ENCODE assay signal across 7 cellular contexts in genomic region chr15:55286442-55287189, GRCh38. TPM values are rescaled to one million over a fixed set of nuclear protein-coding genes. Genes with fewer than 3 reads are reported as not detected.
DNase-seq lines count a peak whose midpoint lies in the region; ATAC-seq and TF ChIP-seq lines count a peak whose summit lies in the region.
"Not testable (repeated sequence)": the region's sequence is repeated elsewhere in the genome, so short reads cannot be mapped to it uniquely, and the experiment has no call there.

No MANE protein-coding gene starts in this region.

- not testable (repeated sequence) for H3K4me3 ChIP-seq in HEK293 (ENCODE audit: low read depth, low read length)

- intact Hi-C loops in MCF 10A (cut with micrococcal nuclease) = not testable (repeated sequence)

- not testable (repeated sequence) for DNase-seq in T-helper 2 cell treated with Interferon-gamma antibody and Interleukin-4, amounts not matched to agents 5 μg/mL and 100 μg/mL, for 36 hours (ENCODE audit: low spot score); activated CD8-positive, alpha-beta T cell treated with anti-CD3 and anti-CD28 coated beads, Interleukin-2, amount 10 ng/mL, durations not matched to agents 7 days and 5 days; activated naive CD4-positive, alpha-beta T cell treated with anti-CD3 and anti-CD28 coated beads, Interleukin-2, amount 10 ng/mL, durations not matched to agents 7 days and 5 days; MCF 10A (ENCODE audit: unreplicated experiment); naive B cell

- H3K27me3 Mint-ChIP-seq in T-helper 2 cell treated with Interferon-gamma antibody and Interleukin-4, amounts not matched to agents 5 μg/mL and 100 μg/mL, for 36 hours (ENCODE audit: low read depth); activated CD8-positive, alpha-beta T cell treated with anti-CD3 and anti-CD28 coated beads, Interleukin-2, amount 10 ng/mL, durations not matched to agents 7 days and 5 days (ENCODE audit: low read depth); activated naive CD4-positive, alpha-beta T cell treated with anti-CD3 and anti-CD28 coated beads, Interleukin-2, amount 10 ng/mL, durations not matched to agents 7 days and 5 days; MCF 10A (ENCODE audit: insufficient read depth, unreplicated experiment); naive B cell; stimulated activated naive CD8-positive, alpha-beta T cell treated with anti-CD3 and anti-CD28 coated beads, Interleukin-15, Interleukin-2, amounts not matched to agents 100 ng/mL and 50 ng/mL, for 24 hours: not testable (repeated sequence)

- ATAC-seq in activated CD8-positive, alpha-beta T cell treated with anti-CD3 and anti-CD28 coated beads, Interleukin-2, amount 10 ng/mL, durations not matched to agents 7 days and 5 days; naive B cell (ENCODE audit: low read depth in 2 of 2): not testable (repeated sequence)

- H3K27ac ChIP-seq in HEK293 (ENCODE audit: extremely low read depth, low read depth, low read length) = not testable (repeated sequence)

- not testable (repeated sequence) for H3K9me3 Mint-ChIP-seq in T-helper 2 cell treated with Interferon-gamma antibody and Interleukin-4, amounts not matched to agents 5 μg/mL and 100 μg/mL, for 36 hours; activated CD8-positive, alpha-beta T cell treated with anti-CD3 and anti-CD28 coated beads, Interleukin-2, amount 10 ng/mL, durations not matched to agents 7 days and 5 days (ENCODE audit: insufficient read depth); activated naive CD4-positive, alpha-beta T cell treated with anti-CD3 and anti-CD28 coated beads, Interleukin-2, amount 10 ng/mL, durations not matched to agents 7 days and 5 days; MCF 10A (ENCODE audit: unreplicated experiment); naive B cell; stimulated activated naive CD8-positive, alpha-beta T cell treated with anti-CD3 and anti-CD28 coated beads, Interleukin-15, Interleukin-2, amounts not matched to agents 100 ng/mL and 50 ng/mL, for 24 hours

- not testable (repeated sequence) for H3K36me3 ChIP-seq in HEK293 (ENCODE audit: control insufficient read depth in 2 of 2, insufficient read depth in 1 of 2, low read length in 2 of 2)

- peak overlapping the region; percentile 19 for H3K27ac Mint-ChIP-seq in T-helper 2 cell treated with Interferon-gamma antibody and Interleukin-4, amounts not matched to agents 5 μg/mL and 100 μg/mL, for 36 hours
- peak overlapping the region; percentile 39 for H3K27ac Mint-ChIP-seq in activated CD8-positive, alpha-beta T cell treated with anti-CD3 and anti-CD28 coated beads, Interleukin-2, amount 10 ng/mL, durations not matched to agents 7 days and 5 days
- H3K27ac Mint-ChIP-seq in activated naive CD4-positive, alpha-beta T cell treated with anti-CD3 and anti-CD28 coated beads, Interleukin-2, amount 10 ng/mL, durations not matched to agents 7 days and 5 days = not testable (repeated sequence)
- H3K27ac Mint-ChIP-seq in MCF 10A (ENCODE audit: low read depth, unreplicated experiment) (peak overlapping the region; percentile 83), naive B cell (peak overlapping the region in 5 of 6 donors; percentile 24 to 94 (median 82))
- peak overlapping the region; percentile 63 for H3K27ac Mint-ChIP-seq in stimulated activated naive CD8-positive, alpha-beta T cell treated with anti-CD3 and anti-CD28 coated beads, Interleukin-15, Interleukin-2, amounts not matched to agents 100 ng/mL and 50 ng/mL, for 24 hours

- not testable (repeated sequence) for H3K4me1 ChIP-seq in HEK293 (ENCODE audit: control insufficient read depth, insufficient read depth, low read length)

- TF ChIP-seq CTCF in HEK293 (tag by site-specific recombination; IDR thresholded peaks at IDR 0.05); MCF 10A (IDR thresholded peaks at IDR 0.05; ENCODE audit: unreplicated experiment): not testable (repeated sequence)

- H3K4me1 Mint-ChIP-seq in T-helper 2 cell treated with Interferon-gamma antibody and Interleukin-4, amounts not matched to agents 5 μg/mL and 100 μg/mL, for 36 hours (ENCODE audit: low read depth) = peaks cover 54% of the 10 kb centered on the region
- peaks cover 72% of the 10 kb centered on the region for H3K4me1 Mint-ChIP-seq in activated CD8-positive, alpha-beta T cell treated with anti-CD3 and anti-CD28 coated beads, Interleukin-2, amount 10 ng/mL, durations not matched to agents 7 days and 5 days (ENCODE audit: low read depth)
- peaks cover 72% of the 10 kb centered on the region for H3K4me1 Mint-ChIP-seq in activated naive CD4-positive, alpha-beta T cell treated with anti-CD3 and anti-CD28 coated beads, Interleukin-2, amount 10 ng/mL, durations not matched to agents 7 days and 5 days
- H3K4me1 Mint-ChIP-seq in MCF 10A (ENCODE audit: insufficient read depth, unreplicated experiment) (peaks cover 27% of the 10 kb centered on the region), naive B cell (peaks cover 39 to 74% (median 56%) of the 10 kb centered on the region in 3 donors)
- peaks cover 78% of the 10 kb centered on the region for H3K4me1 Mint-ChIP-seq in stimulated activated naive CD8-positive, alpha-beta T cell treated with anti-CD3 and anti-CD28 coated beads, Interleukin-15, Interleukin-2, amounts not matched to agents 100 ng/mL and 50 ng/mL, for 24 hours (ENCODE audit: low read depth)

- H3K9me3 ChIP-seq in HEK293 (ENCODE audit: control insufficient read depth, insufficient read depth, low read depth, low read length) = not testable (repeated sequence)

- CTCF ChIA-PET in HEK293 (lab: Yijun Ruan, JAX) (interaction anchor here (0.6 to 0.9 kb wide), 3 partner anchors 15 to 156 kb away, joined by 3 to 5 read pairs (median 5); no protein-coding TSS in a partner anchor), MCF 10A (lab: Yijun Ruan, JAX) (interaction anchor here (0.7 kb wide), 2 partner anchors 517 to 1476 kb away, joined by 3 read pairs; no protein-coding TSS in a partner anchor)
- CTCF ChIA-PET in activated CD8-positive, alpha-beta T cell treated with anti-CD3 and anti-CD28 coated beads, Interleukin-2, amount 10 ng/mL, durations not matched to agents 7 days and 5 days (lab: Charles Lee) = interaction anchor here (1.0 kb wide), 1 partner anchor 14 kb away, joined by 3 read pairs; no protein-coding TSS in a partner anchor
- CTCF ChIA-PET in activated naive CD4-positive, alpha-beta T cell treated with anti-CD3 and anti-CD28 coated beads, Interleukin-2, amount 10 ng/mL, durations not matched to agents 7 days and 5 days (lab: Charles Lee) = interaction anchor here (2.0 to 3.1 kb wide), 2 partner anchors 46 to 68 kb away, joined by 5 to 20 read pairs; no protein-coding TSS in a partner anchor

- peaks cover 41% of the 10 kb centered on the region for H3K36me3 Mint-ChIP-seq in T-helper 2 cell treated with Interferon-gamma antibody and Interleukin-4, amounts not matched to agents 5 μg/mL and 100 μg/mL, for 36 hours (ENCODE audit: low read depth)
- H3K36me3 Mint-ChIP-seq in activated CD8-positive, alpha-beta T cell treated with anti-CD3 and anti-CD28 coated beads, Interleukin-2, amount 10 ng/mL, durations not matched to agents 7 days and 5 days (ENCODE audit: low read depth) = peaks cover 57% of the 10 kb centered on the region
- peaks cover 50% of the 10 kb centered on the region for H3K36me3 Mint-ChIP-seq in activated naive CD4-positive, alpha-beta T cell treated with anti-CD3 and anti-CD28 coated beads, Interleukin-2, amount 10 ng/mL, durations not matched to agents 7 days and 5 days
- not testable (repeated sequence) for H3K36me3 Mint-ChIP-seq in MCF 10A (ENCODE audit: insufficient read depth, unreplicated experiment); naive B cell
- H3K36me3 Mint-ChIP-seq in stimulated activated naive CD8-positive, alpha-beta T cell treated with anti-CD3 and anti-CD28 coated beads, Interleukin-15, Interleukin-2, amounts not matched to agents 100 ng/mL and 50 ng/mL, for 24 hours (ENCODE audit: low read depth) = peaks cover 59% of the 10 kb centered on the region

- POLR2A ChIA-PET in HEK293 (lab: Yijun Ruan, JAX) = not testable (repeated sequence)
- POLR2A ChIA-PET in activated CD8-positive, alpha-beta T cell treated with anti-CD3 and anti-CD28 coated beads, Interleukin-2, amount 10 ng/mL, durations not matched to agents 7 days and 5 days (lab: Charles Lee) = interaction anchor here (1.0 to 1.4 kb wide), 3 partner anchors 15 to 66 kb away, joined by 3 to 5 read pairs (median 3); partner anchors contain the start of genes PIGB and PIGBOS1
- POLR2A ChIA-PET in MCF 10A (lab: Yijun Ruan, JAX) = interaction anchor here (2.3 kb wide), 1 partner anchor 33 kb away, joined by 7 read pairs; the partner anchor contains the start of genes PIGB and PIGBOS1

- BruUV-seq in MCF 10A (replicated peaks; lab: Mats Ljungman, UMichigan) = not testable (repeated sequence)

- peak overlapping the region; percentile 1 for H3K4me3 Mint-ChIP-seq in T-helper 2 cell treated with Interferon-gamma antibody and Interleukin-4, amounts not matched to agents 5 μg/mL and 100 μg/mL, for 36 hours
- H3K4me3 Mint-ChIP-seq in activated CD8-positive, alpha-beta T cell treated with anti-CD3 and anti-CD28 coated beads, Interleukin-2, amount 10 ng/mL, durations not matched to agents 7 days and 5 days = peak overlapping the region; percentile 86
- H3K4me3 Mint-ChIP-seq in activated naive CD4-positive, alpha-beta T cell treated with anti-CD3 and anti-CD28 coated beads, Interleukin-2, amount 10 ng/mL, durations not matched to agents 7 days and 5 days = peak overlapping the region; percentile 17
- not testable (repeated sequence) for H3K4me3 Mint-ChIP-seq in MCF 10A (ENCODE audit: unreplicated experiment)
- peak overlapping the region in 3 of 8 donors; percentile 3 to 92 (median 62) for H3K4me3 Mint-ChIP-seq in naive B cell
- peak overlapping the region; percentile 96 for H3K4me3 Mint-ChIP-seq in stimulated activated naive CD8-positive, alpha-beta T cell treated with anti-CD3 and anti-CD28 coated beads, Interleukin-15, Interleukin-2, amounts not matched to agents 100 ng/mL and 50 ng/mL, for 24 hours

RNA-seq across cellular contexts. Expression of gene RAB27A, which starts 3.0 kb away (rescaled TPM):
- 100 to 1,000 TPM; 102 to 105 TPM for total RNA-seq in activated CD8-positive, alpha-beta T cell treated with anti-CD3 and anti-CD28 coated beads, Interleukin-2, amount 10 ng/mL, durations not matched to agents 7 days and 5 days
- 36.0 and 43.6 TPM in 2 replicates for total RNA-seq in MCF 10A (2022)
- 10 to 100 TPM; 23.5 to 32.7 (median 29.7) TPM for polyA plus RNA-seq in naive B cell (ENCODE audit: low read depth in 6 of 6)

RNA-seq across cellular contexts. Expression of gene PIGBOS1, which starts 32.3 kb away (rescaled TPM):
- total RNA-seq in activated CD8-positive, alpha-beta T cell treated with anti-CD3 and anti-CD28 coated beads, Interleukin-2, amount 10 ng/mL, durations not matched to agents 7 days and 5 days = 10 to 100 TPM in 1 of 2 experiments, 1 to 10 TPM in 1; 8.9 to 12.2 TPM
- total RNA-seq in MCF 10A (2022) = 13.9 and 16.1 TPM in 2 replicates
- polyA plus RNA-seq in naive B cell (ENCODE audit: low read depth in 6 of 6) = 10 to 100 TPM; 27.5 to 61.5 (median 39.0) TPM

RNA-seq across cellular contexts. Expression of gene PIGB, which starts 32.4 kb away (rescaled TPM):
- 10 to 100 TPM; 16.4 to 23.7 TPM for total RNA-seq in activated CD8-positive, alpha-beta T cell treated with anti-CD3 and anti-CD28 coated beads, Interleukin-2, amount 10 ng/mL, durations not matched to agents 7 days and 5 days
- 16.2 and 22.2 TPM in 2 replicates for total RNA-seq in MCF 10A (2022)
- 10 to 100 TPM; 17.0 to 27.2 (median 24.1) TPM for polyA plus RNA-seq in naive B cell (ENCODE audit: low read depth in 6 of 6)
